1 cellular context compared by ENCODE assay signal in the genomic region with DNA sequence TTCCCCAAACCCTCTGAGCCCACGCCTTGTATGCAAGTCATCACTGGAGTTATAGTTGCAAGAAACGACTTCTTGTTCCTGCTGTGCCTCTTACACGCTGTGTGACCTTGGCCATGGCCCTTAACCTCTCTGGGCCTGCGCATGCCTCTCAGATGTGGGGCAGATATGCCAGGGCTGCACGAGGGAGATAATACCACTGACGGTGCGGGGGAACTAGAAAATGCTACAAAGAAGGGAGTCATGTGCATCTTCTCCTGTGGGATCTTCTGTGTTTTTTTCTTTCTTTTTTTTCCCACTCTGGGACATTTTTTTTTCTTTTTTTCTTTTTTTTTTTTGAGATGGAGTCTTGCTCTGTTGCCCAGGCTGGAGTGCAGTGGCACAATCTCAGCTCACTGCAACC.
TF ChIP-seq lines count a peak whose summit lies in the region.

No MANE protein-coding gene starts in this region.

TF ChIP-seq in HCT116, 20 proteins besides CTCF, POLR2A, EP300 and RAD21:
- TF ChIP-seq, protein P1, sequence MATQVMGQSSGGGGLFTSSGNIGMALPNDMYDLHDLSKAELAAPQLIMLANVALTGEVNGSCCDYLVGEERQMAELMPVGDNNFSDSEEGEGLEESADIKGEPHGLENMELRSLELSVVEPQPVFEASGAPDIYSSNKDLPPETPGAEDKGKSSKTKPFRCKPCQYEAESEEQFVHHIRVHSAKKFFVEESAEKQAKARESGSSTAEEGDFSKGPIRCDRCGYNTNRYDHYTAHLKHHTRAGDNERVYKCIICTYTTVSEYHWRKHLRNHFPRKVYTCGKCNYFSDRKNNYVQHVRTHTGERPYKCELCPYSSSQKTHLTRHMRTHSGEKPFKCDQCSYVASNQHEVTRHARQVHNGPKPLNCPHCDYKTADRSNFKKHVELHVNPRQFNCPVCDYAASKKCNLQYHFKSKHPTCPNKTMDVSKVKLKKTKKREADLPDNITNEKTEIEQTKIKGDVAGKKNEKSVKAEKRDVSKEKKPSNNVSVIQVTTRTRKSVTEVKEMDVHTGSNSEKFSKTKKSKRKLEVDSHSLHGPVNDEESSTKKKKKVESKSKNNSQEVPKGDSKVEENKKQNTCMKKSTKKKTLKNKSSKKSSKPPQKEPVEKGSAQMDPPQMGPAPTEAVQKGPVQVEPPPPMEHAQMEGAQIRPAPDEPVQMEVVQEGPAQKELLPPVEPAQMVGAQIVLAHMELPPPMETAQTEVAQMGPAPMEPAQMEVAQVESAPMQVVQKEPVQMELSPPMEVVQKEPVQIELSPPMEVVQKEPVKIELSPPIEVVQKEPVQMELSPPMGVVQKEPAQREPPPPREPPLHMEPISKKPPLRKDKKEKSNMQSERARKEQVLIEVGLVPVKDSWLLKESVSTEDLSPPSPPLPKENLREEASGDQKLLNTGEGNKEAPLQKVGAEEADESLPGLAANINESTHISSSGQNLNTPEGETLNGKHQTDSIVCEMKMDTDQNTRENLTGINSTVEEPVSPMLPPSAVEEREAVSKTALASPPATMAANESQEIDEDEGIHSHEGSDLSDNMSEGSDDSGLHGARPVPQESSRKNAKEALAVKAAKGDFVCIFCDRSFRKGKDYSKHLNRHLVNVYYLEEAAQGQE (IDR thresholded peaks at IDR 0.05; ENCODE audit: low read depth): no peak
- TF ChIP-seq SRF (IDR thresholded peaks at IDR 0.05; ENCODE audit: low read depth): no peak
- TF ChIP-seq SP1 (IDR thresholded peaks at IDR 0.05; ENCODE audit: low read depth): no peak
- no peak for TF ChIP-seq CEBPB (IDR thresholded peaks at IDR 0.05; ENCODE audit: low read depth)
- no peak for TF ChIP-seq ZFX (IDR thresholded peaks at IDR 0.05)
- no peak for TF ChIP-seq CBX3 (IDR thresholded peaks at IDR 0.05; ENCODE audit: low read depth)
- TF ChIP-seq, protein P2, sequence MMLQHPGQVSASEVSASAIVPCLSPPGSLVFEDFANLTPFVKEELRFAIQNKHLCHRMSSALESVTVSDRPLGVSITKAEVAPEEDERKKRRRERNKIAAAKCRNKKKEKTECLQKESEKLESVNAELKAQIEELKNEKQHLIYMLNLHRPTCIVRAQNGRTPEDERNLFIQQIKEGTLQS (IDR thresholded peaks at IDR 0.05): no peak
- TF ChIP-seq POLR2AphosphoS5 (IDR thresholded peaks at IDR 0.05; ENCODE audit: low read depth, low read length): no peak
- TF ChIP-seq ZNF274 (IDR thresholded peaks at IDR 0.05; ENCODE audit: low read depth, low read length): no peak
- no peak for TF ChIP-seq YY1 (IDR thresholded peaks at IDR 0.05; ENCODE audit: extremely low read depth, insufficient replicate concordance, low read depth, low read length)
